Comparison of ENCODE assay signal across 22 cellular contexts in genomic region chr11:15635501-15635900, GRCh38.
A peak's percentile ranks its signal among the peaks of the same experiment; 100 is the strongest.
DNase-seq lines count a peak whose midpoint lies in the region; ATAC-seq, FAIRE-seq and TF ChIP-seq lines count a peak whose summit lies in the region.
"Had no signal": no experiment of that assay in that cellular context is flagged by ENCODE, and none has a peak within 500 bp of the region (broad histone marks: within the 10 kb centered on the region; RNA-seq: fewer than 3 reads in every experiment).

No MANE protein-coding gene starts in this region.

- H3K27me3 ChIP-seq in body of pancreas, result no peaks in the 10 kb centered on the region
- H3K27me3 ChIP-seq: BE2C, SJSA1 had no signal

- no peak for FAIRE-seq in GM12892 (lab: Jason Lieb, UNC)

- H3K4me1 ChIP-seq in body of pancreas, result no peaks in the 10 kb centered on the region
- H3K4me1 ChIP-seq: BE2C, SJSA1 had no signal

- peaks cover 0 to 7% (median 0%) of the 10 kb centered on the region in 3 donors for H3K9me3 ChIP-seq in body of pancreas
- H3K9me3 ChIP-seq: BE2C, SJSA1 had no signal

- ATAC-seq in GM18907 (IDR thresholded peaks at IDR 0.05; ENCODE audit: unreplicated experiment) (peak; percentile 75), HG02938 (IDR thresholded peaks at IDR 0.05; ENCODE audit: unreplicated experiment) (peak; percentile 53), body of pancreas (peak; percentile 12), GM18505 (IDR thresholded peaks at IDR 0.05; ENCODE audit: unreplicated experiment) (no peak), HG02973 (IDR thresholded peaks at IDR 0.05; ENCODE audit: unreplicated experiment) (no peak)
- ATAC-seq: Right ventricle myocardium inferior had no signal

- H3K4me3 ChIP-seq in body of pancreas, result no peak overlapping the region
- H3K4me3 ChIP-seq: GM23248, SJSA1 had no signal

- no peak for TF ChIP-seq POLR2A in body of pancreas (IDR thresholded peaks at IDR 0.05)
- TF ChIP-seq POLR2A in GM12892 (IDR thresholded peaks at IDR 0.05; ENCODE audit: low read depth, low read length), result no peak
- no peak for TF ChIP-seq POLR2A in GM18505 (IDR thresholded peaks at IDR 0.05; ENCODE audit: borderline replicate concordance, extremely low read depth, insufficient read depth, insufficient read length)

- H3K36me3 ChIP-seq in body of pancreas (replicated peaks in 1 of 2; ENCODE audit: insufficient read depth in 1 of 2, low read depth in 2 of 2), result no peaks in the 10 kb centered on the region
- H3K36me3 ChIP-seq: BE2C, SJSA1 had no signal

- TF ChIP-seq CTCF in body of pancreas (IDR thresholded peaks at IDR 0.05), result no peak

- WGBS in body of pancreas, 2 donors, result 24 to 29% methylated on average over 2 of the region's 2 CpGs

- DNase-seq in body of pancreas (no peak), GM12892 (ENCODE audit: insufficient read length) (no peak), germinal center (ENCODE audit: low spot score) (no peak)
- DNase-seq: BE2C, DMS79, GM23248, H9, HFFc6, IMR-90, MV-4-11, NCI-H1694, NCI-H2081, NCI-H2171 treated with DMSO at 0.1 percent for 48 hours, NCI-H526 treated with DMSO at 0.1 percent for 48 hours, T-helper 9 cell had no signal

- intact Hi-C loops in body of pancreas (cut with DNase I), result no loop called here

- no peak overlapping the region for H3K27ac ChIP-seq in body of pancreas
- H3K27ac ChIP-seq: GM23248, KMS-11, SJSA1 had no signal

Comparison
In these comparisons a context has a peak if more than half of its experiments do, and no peak if none do; other contexts are left out.
1. ATAC-seq: peak in GM18907 (single experiment), HG02938 (single experiment) and body of pancreas (single experiment); none in GM18505 (single experiment) and HG02973 (single experiment).